In the genomic region with DNA sequence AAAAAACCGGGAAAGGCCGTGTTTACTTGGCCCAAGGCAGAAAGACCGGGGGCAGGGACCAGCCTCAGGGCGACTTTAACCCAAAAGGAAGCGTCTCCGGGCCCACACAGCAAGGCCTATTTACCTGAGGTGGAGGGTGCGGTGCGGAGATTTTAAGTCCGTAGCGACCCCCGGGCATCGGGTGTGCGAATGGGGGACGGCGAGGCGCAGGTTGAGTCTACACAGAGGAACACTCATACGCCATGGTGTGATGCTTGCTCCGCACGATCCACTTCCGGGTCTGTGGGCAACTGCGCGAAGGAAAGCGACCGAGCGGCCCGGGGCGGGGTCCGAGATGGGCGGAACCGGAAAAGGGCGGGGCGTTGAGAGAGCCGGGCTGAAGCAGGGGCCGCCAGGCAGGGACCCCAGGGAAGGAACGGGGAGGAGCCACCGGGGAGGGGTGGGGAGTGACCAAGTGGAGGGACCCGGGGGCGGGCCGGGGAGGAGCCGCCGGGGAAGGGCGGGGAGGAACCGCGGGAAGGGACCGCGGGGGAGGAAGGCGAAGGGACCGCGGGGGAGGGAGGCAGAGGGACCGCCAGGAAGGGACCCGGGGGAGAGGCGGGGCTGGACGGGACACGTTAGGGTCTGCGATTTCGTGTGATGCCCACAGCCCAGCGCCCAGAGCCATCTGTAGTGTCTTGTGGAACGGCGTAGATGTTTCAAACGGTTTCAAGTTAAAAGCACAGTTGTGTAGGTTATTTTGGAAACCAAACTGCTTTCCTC, we compare ENCODE assay signal across 1 cellular context.
TF ChIP-seq lines count a peak whose summit lies in the region.

Gene ZNF160, minus strand, starts transcription at position 282 of the 762 bp plus-strand sequence. CDS start 17,146 bp downstream, outside the sequence.

TF ChIP-seq in K562, 482 proteins besides CTCF, POLR2A, EP300 and RAD21 (continued from another document):
- TF ChIP-seq THAP7 (CRISPR knock-in tag; IDR thresholded peaks at IDR 0.05) (no peak), GABPB1 (CRISPR knock-in tag; IDR thresholded peaks at IDR 0.05) (peak; percentile 84), ELF4 (CRISPR knock-in tag; IDR thresholded peaks at IDR 0.05) (peak; percentile 94), CTCFL (IDR thresholded peaks at IDR 0.05; ENCODE audit: borderline replicate concordance, insufficient read depth, low read depth, low read length, poor library complexity, severe bottlenecking) (no peak), HMG20B (CRISPR knock-in tag; IDR thresholded peaks at IDR 0.05) (no peak), HDAC1 (IDR thresholded peaks at IDR 0.05) (peak in 1 of 2 experiments; percentile 62; a peak in 2 of 4 replicates), ZBED1 (IDR thresholded peaks at IDR 0.05) (peak; percentile 33; the same call in 1 of the 2 replicates), ZNF780A (CRISPR knock-in tag; IDR thresholded peaks at IDR 0.05) (no peak), NFRKB (IDR thresholded peaks at IDR 0.05; ENCODE audit: low read depth) (0 out of 2 replicates have a peak, but pooled peaks have one; percentile 28), TAF1 (IDR thresholded peaks at IDR 0.05; ENCODE audit: control insufficient read depth, extremely low read depth, insufficient read depth, low read length, severe bottlenecking) (peak; percentile 89), ETV5 (CRISPR knock-in tag; IDR thresholded peaks at IDR 0.05; ENCODE audit: low read depth) (peak; percentile 20; the same call in 1 of the 2 replicates), ZBTB11 (CRISPR knock-in tag; IDR thresholded peaks at IDR 0.05) (peak in 2 of 3 experiments; percentile 40 to 96; a peak in 2 of 6 replicates), RBM15 (IDR thresholded peaks at IDR 0.05; ENCODE audit: insufficient read depth, low read length) (no peak), ELF2 (CRISPR knock-in tag; IDR thresholded peaks at IDR 0.05) (peak; percentile 94), BACH1 (tag; IDR thresholded peaks at IDR 0.05) (no peak), TRIM24 (IDR thresholded peaks at IDR 0.05) (peak in 1 of 2 experiments; percentile 57; a peak in 1 of 4 replicates), HNRNPUL1 (IDR thresholded peaks at IDR 0.05; ENCODE audit: low read length) (no peak), NR2C1 (IDR thresholded peaks at IDR 0.05) (peak; percentile 91), NR2C1 (tag; IDR thresholded peaks at IDR 0.05) (peak; percentile 94), ILK (tag; IDR thresholded peaks at IDR 0.05; ENCODE audit: borderline replicate concordance, low read depth) (no peak), E2F4 (CRISPR knock-in tag; IDR thresholded peaks at IDR 0.05; ENCODE audit: low read depth) (no peak), ZFX (CRISPR knock-in tag; IDR thresholded peaks at IDR 0.05) (peak; percentile 64), SAP30 (IDR thresholded peaks at IDR 0.05; ENCODE audit: borderline replicate concordance, insufficient read depth, low read depth, low read length, poor library complexity, severe bottlenecking) (peak; percentile 47), HNRNPLL (IDR thresholded peaks at IDR 0.05; ENCODE audit: low read depth, low read length, poor library complexity, severe bottlenecking) (peak; percentile 16), PHF20 (IDR thresholded peaks at IDR 0.05; ENCODE audit: partially characterized antibody) (peak; percentile 36), ZNF311 (CRISPR knock-in tag; IDR thresholded peaks at IDR 0.05) (no peak), CHD2 (IDR thresholded peaks at IDR 0.05; ENCODE audit: low read depth, low read length) (no peak), TAF9B (IDR thresholded peaks at IDR 0.05; ENCODE audit: partially characterized antibody) (peak; percentile 41), ZNF316 (IDR thresholded peaks at IDR 0.05) (no peak), SRF (CRISPR knock-in tag; IDR thresholded peaks at IDR 0.05) (peak in 1 of 2 experiments; percentile 30; a peak in 2 of 4 replicates), RB1 (IDR thresholded peaks at IDR 0.05; ENCODE audit: low read depth) (0 out of 2 replicates have a peak, but pooled peaks have one; percentile 15), ZKSCAN1 (IDR thresholded peaks at IDR 0.05; ENCODE audit: low read depth, low read length) (no peak), ASH1L (IDR thresholded peaks at IDR 0.05; ENCODE audit: borderline replicate concordance, low read depth, partially characterized antibody) (peak; percentile 50), WHSC1 (IDR thresholded peaks at IDR 0.05; ENCODE audit: low read length) (no peak), GTF3C2 (IDR thresholded peaks at IDR 0.05; ENCODE audit: borderline replicate concordance, extremely low read depth, insufficient read length) (no peak)
- TF ChIP-seq, protein P1, sequence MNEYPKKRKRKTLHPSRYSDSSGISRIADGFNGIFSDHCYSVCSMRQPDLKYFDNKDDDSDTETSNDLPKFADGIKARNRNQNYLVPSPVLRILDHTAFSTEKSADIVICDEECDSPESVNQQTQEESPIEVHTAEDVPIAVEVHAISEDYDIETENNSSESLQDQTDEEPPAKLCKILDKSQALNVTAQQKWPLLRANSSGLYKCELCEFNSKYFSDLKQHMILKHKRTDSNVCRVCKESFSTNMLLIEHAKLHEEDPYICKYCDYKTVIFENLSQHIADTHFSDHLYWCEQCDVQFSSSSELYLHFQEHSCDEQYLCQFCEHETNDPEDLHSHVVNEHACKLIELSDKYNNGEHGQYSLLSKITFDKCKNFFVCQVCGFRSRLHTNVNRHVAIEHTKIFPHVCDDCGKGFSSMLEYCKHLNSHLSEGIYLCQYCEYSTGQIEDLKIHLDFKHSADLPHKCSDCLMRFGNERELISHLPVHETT (CRISPR knock-in tag; conservative IDR thresholded peaks at IDR 0.05 in 1 of 2, IDR thresholded peaks at IDR 0.05 in 1 of 2), result peak in 1 of 2 experiments; percentile 51; a peak in 1 of 4 replicates
